Comparison of ENCODE assay signal across 39 cellular contexts in the genomic region with DNA sequence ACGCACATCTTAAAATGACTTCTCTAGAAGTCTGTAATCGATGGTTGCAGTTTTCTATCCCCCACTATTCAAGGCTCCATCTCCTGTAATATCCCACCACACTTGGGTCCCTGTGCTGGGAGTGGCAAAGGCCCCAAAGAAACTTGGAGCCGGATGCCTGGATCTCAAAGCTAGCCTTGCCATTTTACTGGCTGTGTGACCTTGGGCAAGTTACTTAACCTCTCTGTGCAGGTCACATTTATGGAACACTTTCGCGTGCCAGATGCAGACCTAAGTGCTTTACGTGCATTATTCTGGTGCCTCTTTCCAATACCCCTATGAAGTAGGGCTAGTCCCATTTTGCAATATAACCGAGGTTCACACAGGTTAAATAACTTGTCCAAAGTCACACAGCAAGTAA.
"Had no signal": no experiment of that assay in that cellular context is flagged by ENCODE, and none has a peak within 500 bp of the region (broad histone marks: within the 10 kb centered on the region; RNA-seq: fewer than 3 reads in every experiment).

No MANE protein-coding gene starts in this region.

- H3K27me3 ChIP-seq: adrenal gland, body of pancreas, breast epithelium, cardiac muscle cell had no signal

- DNase-seq: activated B cell treated with CpG ODN at 0.5 μM for 24 hours; activated CD4-positive, alpha-beta memory T cell treated with anti-CD3 and anti-CD28 coated beads for 36 hours; activated CD4-positive, alpha-beta T cell treated with anti-CD3 and anti-CD28 coated beads for 4 hours; activated CD4-positive, alpha-beta T cell treated with anti-CD3 and anti-CD28 coated beads, Interleukin-2, amount 10 ng/mL, durations not matched to agents 24 days and 14 days; activated CD4-positive, alpha-beta T cell treated with anti-CD3 and anti-CD28 coated beads, Interleukin-2, amount 50 U/mL, for 1 hour; activated CD4-positive, alpha-beta T cell treated with anti-CD3 and anti-CD28 coated beads, Interleukin-2, amount 50 U/mL, for 4 hours; activated CD4-positive, CD25-positive, alpha-beta regulatory T cell treated with anti-CD3 and anti-CD28 coated beads, Interleukin-2, amount 50 U/mL, for 72 hours; activated CD8-positive, alpha-beta memory T cell treated with anti-CD3 and anti-CD28 coated beads, Interleukin-2, amount 50 U/mL, for 4 hours; activated CD8-positive, alpha-beta T cell treated with anti-CD3 and anti-CD28 coated beads for 36 hours; activated effector memory CD4-positive, alpha-beta T cell treated with anti-CD3 and anti-CD28 coated beads, Interleukin-2, amount 50 U/mL, for 16 hours; activated gamma-delta T cell treated with Interleukin-2 at 50 U/mL for 16 hours; activated naive CD4-positive, alpha-beta T cell; activated naive CD4-positive, alpha-beta T cell treated with anti-CD3 and anti-CD28 coated beads for 36 hours; activated naive CD4-positive, alpha-beta T cell treated with anti-CD3 and anti-CD28 coated beads, Interleukin-2, amount 50 U/mL, for 16 hours; activated naive CD8-positive, alpha-beta T cell treated with anti-CD3 and anti-CD28 coated beads for 36 hours; activated T-cell treated with anti-CD3 and anti-CD28 coated beads for 4 hours; activated T-cell treated with anti-CD3 and anti-CD28 coated beads, Interleukin-2, amount 50 U/mL, for 1 hour; activated T-cell treated with anti-CD3 and anti-CD28 coated beads, Interleukin-2, amount 50 U/mL, for 4 hours; activated T-cell treated with anti-CD3 and anti-CD28 coated beads, Interleukin-2, amount 50 U/mL, for 72 hours; adrenal gland; amniotic stem cell; body of pancreas; brain microvascular endothelial cell; caudate nucleus; cerebellar nuclear complex; T-helper 1 cell; T-helper 2 cell; T-helper 9 cell had no signal

- H3K36me3 ChIP-seq: adrenal gland, brain microvascular endothelial cell, breast epithelium, cardiac muscle cell had no signal

- FAIRE-seq: astrocyte, TTC549 had no signal

- H3K9me3 ChIP-seq: adrenal gland, body of pancreas, breast epithelium had no signal

- H3K27ac Mint-ChIP-seq: activated B cell treated with CpG ODN at 0.5 μM for 24 hours; activated CD4-positive, alpha-beta memory T cell treated with anti-CD3 and anti-CD28 coated beads for 36 hours; activated CD4-positive, alpha-beta T cell treated with anti-CD3 and anti-CD28 coated beads, Interleukin-2, amount 10 ng/mL, durations not matched to agents 24 days and 14 days; activated CD8-positive, alpha-beta T cell treated with anti-CD3 and anti-CD28 coated beads for 36 hours; activated naive CD4-positive, alpha-beta T cell treated with anti-CD3 and anti-CD28 coated beads for 36 hours; activated naive CD4-positive, alpha-beta T cell treated with anti-CD3 and anti-CD28 coated beads, Interleukin-2, amount 50 U/mL, for 72 hours; activated naive CD8-positive, alpha-beta T cell treated with anti-CD3 and anti-CD28 coated beads for 36 hours; activated T-cell treated with anti-CD3 and anti-CD28 coated beads, Interleukin-2, amount 50 U/mL, for 72 hours; activated T-helper 1 cell treated with anti-CD3 and anti-CD28 coated beads, Interleukin-12 subunit alpha, Interleukin-12 subunit beta, Interleukin-2, Interleukin-4 antibody, amounts not matched to agents 30 ng/mL and 10 ng/mL and 1 ng/mL, durations not matched to agents 14 hours and 24 hours and 36 hours; activated T-helper 17 cell treated with anti-CD3 and anti-CD28 coated beads, Interleukin-2, amount 50 U/mL, for 72 hours; T-helper 1 cell treated with Interleukin-12 subunit alpha and Interleukin-12 subunit beta and Interleukin-4 antibody, amounts not matched to agents 30 μg/mL and 1 μg/mL, for 36 hours; T-helper 2 cell treated with Interferon-gamma antibody and Interleukin-4, amounts not matched to agents 5 μg/mL and 100 μg/mL, for 36 hours had no signal

- H3K27ac ChIP-seq: adrenal gland, body of pancreas, brain microvascular endothelial cell, breast epithelium, cardiac muscle cell, VCaP had no signal

- H3K4me3 ChIP-seq: adrenal gland, body of pancreas, breast epithelium, cardiac muscle cell had no signal

- ATAC-seq: activated CD8-positive, alpha-beta T cell treated with anti-CD3 and anti-CD28 coated beads for 36 hours; activated naive CD4-positive, alpha-beta T cell treated with anti-CD3 and anti-CD28 coated beads, Interleukin-2, amount 50 U/mL, for 72 hours; activated T-cell treated with anti-CD3 and anti-CD28 coated beads, Interleukin-2, amount 50 U/mL, for 4 hours; activated T-cell treated with anti-CD3 and anti-CD28 coated beads, Interleukin-2, amount 50 U/mL, for 72 hours; activated T-helper 17 cell treated with anti-CD3 and anti-CD28 coated beads, Interleukin-2, amount 50 U/mL, for 72 hours; body of pancreas had no signal

- H3K4me1 ChIP-seq: adrenal gland had no signal

- H3K4me1 Mint-ChIP-seq: activated B cell treated with CpG ODN at 0.5 μM for 24 hours; activated CD4-positive, alpha-beta T cell treated with anti-CD3 and anti-CD28 coated beads, Interleukin-2, amount 10 ng/mL, durations not matched to agents 24 days and 14 days; activated naive CD8-positive, alpha-beta T cell treated with anti-CD3 and anti-CD28 coated beads for 36 hours; activated T-helper 17 cell treated with anti-CD3 and anti-CD28 coated beads, Interleukin-2, amount 50 U/mL, for 72 hours; central memory CD8-positive, alpha-beta T cell had no signal

- H3K9me3 Mint-ChIP-seq: activated B cell treated with CpG ODN at 0.5 μM for 24 hours; activated CD4-positive, alpha-beta memory T cell treated with anti-CD3 and anti-CD28 coated beads for 36 hours; activated CD4-positive, alpha-beta T cell treated with anti-CD3 and anti-CD28 coated beads, Interleukin-2, amount 10 ng/mL, durations not matched to agents 24 days and 14 days; activated CD8-positive, alpha-beta T cell treated with anti-CD3 and anti-CD28 coated beads for 36 hours; activated naive CD4-positive, alpha-beta T cell treated with anti-CD3 and anti-CD28 coated beads for 36 hours; activated naive CD4-positive, alpha-beta T cell treated with anti-CD3 and anti-CD28 coated beads, Interleukin-2, amount 50 U/mL, for 72 hours; activated naive CD8-positive, alpha-beta T cell treated with anti-CD3 and anti-CD28 coated beads for 36 hours; activated T-cell treated with anti-CD3 and anti-CD28 coated beads, Interleukin-2, amount 50 U/mL, for 4 hours; activated T-cell treated with anti-CD3 and anti-CD28 coated beads, Interleukin-2, amount 50 U/mL, for 72 hours; activated T-helper 1 cell treated with anti-CD3 and anti-CD28 coated beads, Interleukin-12 subunit alpha, Interleukin-12 subunit beta, Interleukin-2, Interleukin-4 antibody, amounts not matched to agents 30 ng/mL and 10 ng/mL and 1 ng/mL, durations not matched to agents 14 hours and 24 hours and 36 hours; activated T-helper 17 cell treated with anti-CD3 and anti-CD28 coated beads, Interleukin-2, amount 50 U/mL, for 72 hours; central memory CD8-positive, alpha-beta T cell; T-helper 1 cell treated with Interleukin-12 subunit alpha and Interleukin-12 subunit beta and Interleukin-4 antibody, amounts not matched to agents 30 μg/mL and 1 μg/mL, for 36 hours; T-helper 2 cell treated with Interferon-gamma antibody and Interleukin-4, amounts not matched to agents 5 μg/mL and 100 μg/mL, for 36 hours had no signal

- H3K4me3 Mint-ChIP-seq: activated B cell treated with CpG ODN at 0.5 μM for 24 hours; activated CD4-positive, alpha-beta memory T cell treated with anti-CD3 and anti-CD28 coated beads for 36 hours; activated CD4-positive, alpha-beta T cell treated with anti-CD3 and anti-CD28 coated beads, Interleukin-2, amount 10 ng/mL, durations not matched to agents 24 days and 14 days; activated CD8-positive, alpha-beta T cell treated with anti-CD3 and anti-CD28 coated beads for 36 hours; activated naive CD4-positive, alpha-beta T cell treated with anti-CD3 and anti-CD28 coated beads for 36 hours; activated naive CD8-positive, alpha-beta T cell treated with anti-CD3 and anti-CD28 coated beads for 36 hours; activated T-cell treated with anti-CD3 and anti-CD28 coated beads, Interleukin-2, amount 50 U/mL, for 4 hours; activated T-cell treated with anti-CD3 and anti-CD28 coated beads, Interleukin-2, amount 50 U/mL, for 72 hours; activated T-helper 1 cell treated with anti-CD3 and anti-CD28 coated beads, Interleukin-12 subunit alpha, Interleukin-12 subunit beta, Interleukin-2, Interleukin-4 antibody, amounts not matched to agents 30 ng/mL and 10 ng/mL and 1 ng/mL, durations not matched to agents 14 hours and 24 hours and 36 hours; activated T-helper 17 cell treated with anti-CD3 and anti-CD28 coated beads, Interleukin-2, amount 50 U/mL, for 72 hours; central memory CD8-positive, alpha-beta T cell; T-helper 1 cell treated with Interleukin-12 subunit alpha and Interleukin-12 subunit beta and Interleukin-4 antibody, amounts not matched to agents 30 μg/mL and 1 μg/mL, for 36 hours; T-helper 2 cell treated with Interferon-gamma antibody and Interleukin-4, amounts not matched to agents 5 μg/mL and 100 μg/mL, for 36 hours had no signal
